19 cellular contexts compared by ENCODE assay signal in the genomic region with DNA sequence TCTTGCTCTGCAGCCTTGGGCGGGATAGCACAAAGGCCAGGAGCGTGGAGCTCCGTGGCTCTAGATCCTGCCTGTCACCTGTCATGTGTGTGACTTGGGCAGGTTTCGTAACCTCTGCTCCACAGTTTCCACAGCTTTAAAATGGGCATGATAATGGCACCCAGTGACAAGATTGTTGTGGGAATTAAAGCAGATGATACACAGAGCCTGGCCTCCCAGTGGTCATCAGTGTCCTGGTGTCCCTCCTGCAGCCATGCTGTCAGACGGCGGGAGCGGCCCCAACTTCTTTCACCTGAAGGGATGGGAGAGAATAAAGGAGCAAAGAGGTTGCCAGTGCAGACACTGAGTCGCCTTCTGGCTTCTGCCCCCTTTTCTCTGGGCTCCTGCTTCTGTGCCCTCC.
DNase-seq lines count a peak whose midpoint lies in the region; ATAC-seq and TF ChIP-seq lines count a peak whose summit lies in the region.
"Had no signal": no experiment of that assay in that cellular context is flagged by ENCODE, and none has a peak within 500 bp of the region (broad histone marks: within the 10 kb centered on the region; RNA-seq: fewer than 3 reads in every experiment).

No MANE protein-coding gene starts in this region.

- CTCF ChIA-PET in MCF 10A (lab: Yijun Ruan, JAX) = no interaction called here

- H3K4me3 ChIP-seq in osteoblast (ENCODE audit: insufficient read depth, low read length) = no peak overlapping the region
- H3K4me3 ChIP-seq: K562 had no signal

- H3K27ac ChIP-seq in osteoblast (ENCODE audit: low read depth, low read length) = no peak overlapping the region

- H3K4me2 ChIP-seq in osteoblast (ENCODE audit: insufficient read depth, low read length) = no peak overlapping the region

- no peak overlapping the region for H2AFZ ChIP-seq in osteoblast (ENCODE audit: low read length)

- peak; percentile 7 for DNase-seq in activated naive CD8-positive, alpha-beta T cell treated with anti-CD3 and anti-CD28 coated beads, Interleukin-2, amount 10 ng/mL, durations not matched to agents 7 days and 5 days
- DNase-seq in activated naive CD8-positive, alpha-beta T cell treated with anti-CD3 and anti-CD28 coated beads, Interleukin-2, amount 50 U/mL, for 24 hours = no peak
- DNase-seq in islet precursor cell (peak; percentile 31), osteoblast (ENCODE audit: insufficient read length, low spot score, missing footprints) (peak; percentile 56), ureter (ENCODE audit: low spot score) (peak; percentile 13), MCF 10A (ENCODE audit: unreplicated experiment) (no peak), D341Med (ENCODE audit: low spot score) (no peak)
- DNase-seq: CD4-positive, CD25-positive, alpha-beta regulatory T cell; DMS153; GOT3; HCEC 1CT; NCI-H1048; NCI-H1417 treated with DMSO at 0.1 percent for 48 hours; NCI-H187; NCI-H2107; NCI-H446 treated with DMSO at 0.1 percent for 48 hours; NCI-H526 treated with DMSO at 0.1 percent for 48 hours had no signal

- no peaks in the 10 kb centered on the region for H3K4me1 ChIP-seq in osteoblast (ENCODE audit: insufficient read depth, low read length)
- H3K4me1 ChIP-seq: Caco-2 had no signal

- H3K79me2 ChIP-seq in osteoblast (ENCODE audit: insufficient read depth, low read length) = no peaks in the 10 kb centered on the region

- ATAC-seq in activated naive CD8-positive, alpha-beta T cell treated with anti-CD3 and anti-CD28 coated beads, Interleukin-2, amount 10 ng/mL, durations not matched to agents 7 days and 5 days (ENCODE audit: low read depth) = no peak
- no peak for ATAC-seq in activated naive CD8-positive, alpha-beta T cell treated with anti-CD3 and anti-CD28 coated beads, Interleukin-2, amount 50 U/mL, for 24 hours

- H3K36me3 Mint-ChIP-seq in activated naive CD8-positive, alpha-beta T cell treated with anti-CD3 and anti-CD28 coated beads, Interleukin-2, amount 10 ng/mL, durations not matched to agents 7 days and 5 days = peaks cover 43% of the 10 kb centered on the region
- peaks cover 35% of the 10 kb centered on the region for H3K36me3 Mint-ChIP-seq in activated naive CD8-positive, alpha-beta T cell treated with anti-CD3 and anti-CD28 coated beads, Interleukin-2, amount 50 U/mL, for 24 hours (ENCODE audit: low read depth)
- H3K36me3 Mint-ChIP-seq in MCF 10A (ENCODE audit: insufficient read depth, unreplicated experiment) = peaks cover 13% of the 10 kb centered on the region

- intact Hi-C loops in MCF 10A (cut with micrococcal nuclease) = no loop called here

- H3K4me3 Mint-ChIP-seq in activated naive CD8-positive, alpha-beta T cell treated with anti-CD3 and anti-CD28 coated beads, Interleukin-2, amount 10 ng/mL, durations not matched to agents 7 days and 5 days = no peak overlapping the region
- no peak overlapping the region for H3K4me3 Mint-ChIP-seq in activated naive CD8-positive, alpha-beta T cell treated with anti-CD3 and anti-CD28 coated beads, Interleukin-2, amount 50 U/mL, for 24 hours
- no peak overlapping the region for H3K4me3 Mint-ChIP-seq in MCF 10A (ENCODE audit: unreplicated experiment)
- H3K4me3 Mint-ChIP-seq: CD4-positive, CD25-positive, alpha-beta regulatory T cell had no signal

- peaks cover 12% of the 10 kb centered on the region for H3K9me3 Mint-ChIP-seq in activated naive CD8-positive, alpha-beta T cell treated with anti-CD3 and anti-CD28 coated beads, Interleukin-2, amount 10 ng/mL, durations not matched to agents 7 days and 5 days
- peaks cover 9% of the 10 kb centered on the region for H3K9me3 Mint-ChIP-seq in activated naive CD8-positive, alpha-beta T cell treated with anti-CD3 and anti-CD28 coated beads, Interleukin-2, amount 50 U/mL, for 24 hours
- H3K9me3 Mint-ChIP-seq in MCF 10A (ENCODE audit: unreplicated experiment) = peaks cover 27% of the 10 kb centered on the region

- no peaks in the 10 kb centered on the region for H4K20me1 ChIP-seq in osteoblast (ENCODE audit: insufficient read depth, low read length)

- no peaks in the 10 kb centered on the region for H3K27me3 Mint-ChIP-seq in activated naive CD8-positive, alpha-beta T cell treated with anti-CD3 and anti-CD28 coated beads, Interleukin-2, amount 10 ng/mL, durations not matched to agents 7 days and 5 days
- H3K27me3 Mint-ChIP-seq in activated naive CD8-positive, alpha-beta T cell treated with anti-CD3 and anti-CD28 coated beads, Interleukin-2, amount 50 U/mL, for 24 hours = no peaks in the 10 kb centered on the region
- no peaks in the 10 kb centered on the region for H3K27me3 Mint-ChIP-seq in MCF 10A (ENCODE audit: insufficient read depth, unreplicated experiment)
- H3K27me3 Mint-ChIP-seq: CD4-positive, CD25-positive, alpha-beta regulatory T cell had no signal

- POLR2A ChIA-PET in activated naive CD8-positive, alpha-beta T cell treated with anti-CD3 and anti-CD28 coated beads, Interleukin-2, amount 10 ng/mL, durations not matched to agents 7 days and 5 days (lab: Charles Lee) = no interaction called here
- POLR2A ChIA-PET in MCF 10A (lab: Yijun Ruan, JAX) = no interaction called here

- no peak overlapping the region for H3K27ac Mint-ChIP-seq in activated naive CD8-positive, alpha-beta T cell treated with anti-CD3 and anti-CD28 coated beads, Interleukin-2, amount 10 ng/mL, durations not matched to agents 7 days and 5 days
- no peak overlapping the region for H3K27ac Mint-ChIP-seq in activated naive CD8-positive, alpha-beta T cell treated with anti-CD3 and anti-CD28 coated beads, Interleukin-2, amount 50 U/mL, for 24 hours
- H3K27ac Mint-ChIP-seq in MCF 10A (ENCODE audit: low read depth, unreplicated experiment) = no peak overlapping the region
- H3K27ac Mint-ChIP-seq: CD4-positive, CD25-positive, alpha-beta regulatory T cell had no signal

- H3K36me3 ChIP-seq in osteoblast (ENCODE audit: insufficient read depth, low read length) = no peaks in the 10 kb centered on the region

- no peaks in the 10 kb centered on the region for H3K4me1 Mint-ChIP-seq in activated naive CD8-positive, alpha-beta T cell treated with anti-CD3 and anti-CD28 coated beads, Interleukin-2, amount 10 ng/mL, durations not matched to agents 7 days and 5 days
- no peaks in the 10 kb centered on the region for H3K4me1 Mint-ChIP-seq in activated naive CD8-positive, alpha-beta T cell treated with anti-CD3 and anti-CD28 coated beads, Interleukin-2, amount 50 U/mL, for 24 hours
- H3K4me1 Mint-ChIP-seq in MCF 10A (ENCODE audit: insufficient read depth, unreplicated experiment) = no peaks in the 10 kb centered on the region
- H3K4me1 Mint-ChIP-seq: CD4-positive, CD25-positive, alpha-beta regulatory T cell had no signal

- TF ChIP-seq CTCF in osteoblast (IDR thresholded peaks at IDR 0.05; ENCODE audit: extremely low read depth, low read depth, low read length) (no peak), MCF 10A (IDR thresholded peaks at IDR 0.05; ENCODE audit: unreplicated experiment) (no peak)

- no TSS peak for BruUV-seq in MCF 10A (replicated peaks; lab: Mats Ljungman, UMichigan)

- no peaks in the 10 kb centered on the region for H3K9me3 ChIP-seq in osteoblast (ENCODE audit: low read depth, low read length)

- no peaks in the 10 kb centered on the region for H3K27me3 ChIP-seq in osteoblast (ENCODE audit: insufficient read depth, low read length)

Comparison
In these comparisons a context has a peak if more than half of its experiments do, and no peak if none do; other contexts are left out.
1. DNase-seq: peak in activated naive CD8-positive, alpha-beta T cell treated with anti-CD3 and anti-CD28 coated beads, Interleukin-2, amount 10 ng/mL, durations not matched to agents 7 days and 5 days (single experiment), islet precursor cell (single experiment), osteoblast (single experiment) and ureter (single experiment); none in activated naive CD8-positive, alpha-beta T cell treated with anti-CD3 and anti-CD28 coated beads, Interleukin-2, amount 50 U/mL, for 24 hours (single experiment), MCF 10A (single experiment) and D341Med (single experiment).